8 cellular contexts compared by ENCODE assay signal in genomic region chr22:39556970-39557811, GRCh38. TPM values are rescaled to one million over a fixed set of nuclear protein-coding genes. Genes with fewer than 3 reads are reported as not detected.
DNase-seq lines count a peak whose midpoint lies in the region; ATAC-seq and TF ChIP-seq lines count a peak whose summit lies in the region.

No MANE protein-coding gene starts in this region.

- H2BK15ac ChIP-seq in mesenchymal stem cell (ENCODE audit: low read depth, poor library complexity, severe bottlenecking), result no peak overlapping the region

- peak overlapping the region; percentile 24 for H3K4me3 Mint-ChIP-seq in activated naive CD8-positive, alpha-beta T cell treated with anti-CD3 and anti-CD28 coated beads, Interleukin-2, amount 10 ng/mL, durations not matched to agents 7 days and 5 days

- no peak for TF ChIP-seq CTCF in thoracic aorta (IDR thresholded peaks at IDR 0.05)

- no peak overlapping the region for H3K9ac ChIP-seq in mesenchymal stem cell (ENCODE audit: low read length)

- H3K14ac ChIP-seq in mesenchymal stem cell (ENCODE audit: low read length in 2 of 2), result no peak overlapping the region

- ATAC-seq in activated naive CD8-positive, alpha-beta T cell treated with anti-CD3 and anti-CD28 coated beads, Interleukin-2, amount 10 ng/mL, durations not matched to agents 7 days and 5 days (ENCODE audit: low read depth), result peak; percentile 69
- ATAC-seq in thoracic aorta (ENCODE audit: insufficient number of reproducible peaks, low FRiP score, low read depth), result no peak

- H3K27ac Mint-ChIP-seq in activated naive CD8-positive, alpha-beta T cell treated with anti-CD3 and anti-CD28 coated beads, Interleukin-2, amount 10 ng/mL, durations not matched to agents 7 days and 5 days, result peak overlapping the region; percentile 9

- WGBS in mesenchymal stem cell, result 18% methylated on average over 24 of the region's 67 CpGs

- H3K27me3 ChIP-seq in mesenchymal stem cell (ENCODE audit: control insufficient read depth in 1 of 2, insufficient read depth in 1 of 2, low read length in 2 of 2), result peaks cover 80 to 82% of the 10 kb centered on the region in 2 experiments
- H3K27me3 ChIP-seq in thoracic aorta (replicated peaks; ENCODE audit: insufficient read depth), result peaks cover 9% of the 10 kb centered on the region

- no peaks in the 10 kb centered on the region for H3K36me3 Mint-ChIP-seq in activated naive CD8-positive, alpha-beta T cell treated with anti-CD3 and anti-CD28 coated beads, Interleukin-2, amount 10 ng/mL, durations not matched to agents 7 days and 5 days

- no peak overlapping the region for H4K91ac ChIP-seq in mesenchymal stem cell (ENCODE audit: low read length)

- no peaks in the 10 kb centered on the region for H3K4me1 Mint-ChIP-seq in activated naive CD8-positive, alpha-beta T cell treated with anti-CD3 and anti-CD28 coated beads, Interleukin-2, amount 10 ng/mL, durations not matched to agents 7 days and 5 days

- no peak overlapping the region for H3K4ac ChIP-seq in mesenchymal stem cell (ENCODE audit: low read depth in 1 of 2, low read length in 2 of 2)

- H3K4me1 ChIP-seq in mesenchymal stem cell (ENCODE audit: control insufficient read depth, insufficient read depth, low read depth, low read length) (peaks cover 15% of the 10 kb centered on the region), thoracic aorta (ENCODE audit: control insufficient read depth in 1 of 2, low read depth in 2 of 2) (peaks cover 6 to 7% of the 10 kb centered on the region in 2 donors)

- H3K4me2 ChIP-seq in mesenchymal stem cell (ENCODE audit: low read length, poor library complexity, severe bottlenecking), result peak overlapping the region; percentile 67

- H2BK5ac ChIP-seq in mesenchymal stem cell (ENCODE audit: low read depth, low read length, poor library complexity, severe bottlenecking), result no peak overlapping the region

- H3K9me3 ChIP-seq in mesenchymal stem cell (ENCODE audit: control insufficient read depth, low read length) (no peaks in the 10 kb centered on the region), thoracic aorta (no peaks in the 10 kb centered on the region)

- peak overlapping the region in 1 of 2 experiments; percentile 13 for H3K23ac ChIP-seq in mesenchymal stem cell (ENCODE audit: low read length in 2 of 2)

- H2BK120ac ChIP-seq in mesenchymal stem cell (ENCODE audit: low read depth, low read length), result no peak overlapping the region

- H3K27me3 Mint-ChIP-seq in activated naive CD8-positive, alpha-beta T cell treated with anti-CD3 and anti-CD28 coated beads, Interleukin-2, amount 10 ng/mL, durations not matched to agents 7 days and 5 days, result peaks cover 64% of the 10 kb centered on the region

- no peak overlapping the region for H4K8ac ChIP-seq in mesenchymal stem cell (ENCODE audit: low read length)

- H3K4me3 ChIP-seq in mesenchymal stem cell (ENCODE audit: insufficient read depth in 1 of 2, low read depth in 1 of 2, low read length in 2 of 2) (peak overlapping the region in 1 of 2 experiments; percentile 21), thoracic aorta (peak overlapping the region; percentile 58)

- no peak overlapping the region for H3K18ac ChIP-seq in mesenchymal stem cell (ENCODE audit: low read depth in 1 of 2, low read length in 2 of 2)

- H3K79me1 ChIP-seq in mesenchymal stem cell (replicated peaks; ENCODE audit: low read length, poor library complexity, severe bottlenecking), result no peaks in the 10 kb centered on the region

- POLR2A ChIA-PET in activated naive CD8-positive, alpha-beta T cell treated with anti-CD3 and anti-CD28 coated beads, Interleukin-2, amount 10 ng/mL, durations not matched to agents 7 days and 5 days (lab: Charles Lee), result no interaction called here

- H2AFZ ChIP-seq in mesenchymal stem cell (ENCODE audit: low read depth, low read length), result no peak overlapping the region

- no peak overlapping the region for H2AK5ac ChIP-seq in mesenchymal stem cell (ENCODE audit: low read length, severe bottlenecking)

- no peaks in the 10 kb centered on the region for H3K36me3 ChIP-seq in mesenchymal stem cell (ENCODE audit: control insufficient read depth in 1 of 2, insufficient read depth in 2 of 2, low read depth in 1 of 2, low read length in 2 of 2)
- H3K36me3 ChIP-seq in thoracic aorta, result no peaks in the 10 kb centered on the region

- DNase-seq in AG20443 (ENCODE audit: low spot score) (peak; percentile 43), NCI-H2171 treated with DMSO at 0.1 percent for 48 hours (lab: John Stamatoyannopoulos, UW) (peak; percentile 47), mesenchymal stem cell (peak; percentile 16), thoracic aorta (ENCODE audit: low spot score) (no peak), SHP77 treated with DMSO at 0.1 percent for 48 hours (lab: John Stamatoyannopoulos, UW) (no peak), NOMO-1 treated with dmso at 0.1 percent for 144 hours (lab: John Stamatoyannopoulos, UW; ENCODE audit: unreplicated experiment) (no peak), AML-193 (lab: John Stamatoyannopoulos, UW) (no peak)
- DNase-seq in activated naive CD8-positive, alpha-beta T cell treated with anti-CD3 and anti-CD28 coated beads, Interleukin-2, amount 10 ng/mL, durations not matched to agents 7 days and 5 days, result peak; percentile 63

- no peaks in the 10 kb centered on the region for H3K9me3 Mint-ChIP-seq in activated naive CD8-positive, alpha-beta T cell treated with anti-CD3 and anti-CD28 coated beads, Interleukin-2, amount 10 ng/mL, durations not matched to agents 7 days and 5 days

- no peak overlapping the region for H2BK12ac ChIP-seq in mesenchymal stem cell (ENCODE audit: low read length in 2 of 2)

- H3K27ac ChIP-seq in mesenchymal stem cell (ENCODE audit: low read length, poor library complexity, severe bottlenecking) (no peak overlapping the region), thoracic aorta (no peak overlapping the region)

RNA-seq across cellular contexts. Expression of gene CACNA1I, which starts 13.4 kb away (rescaled TPM):
- total RNA-seq in activated naive CD8-positive, alpha-beta T cell treated with anti-CD3 and anti-CD28 coated beads, Interleukin-2, amount 10 ng/mL, durations not matched to agents 7 days and 5 days, result 10 to 100 TPM; 17.3 to 19.0 TPM
- under 0.01 TPM for polyA plus RNA-seq in mesenchymal stem cell (2013, experiment 1 of 2)
- 0.01 TPM for polyA plus RNA-seq in mesenchymal stem cell (2013, experiment 2 of 2)
- total RNA-seq in thoracic aorta, result under 1 TPM; 0.14 to 0.21 TPM

RNA-seq across cellular contexts. Expression of gene RPS19BP1, which starts 24.6 kb away (rescaled TPM):
- total RNA-seq in activated naive CD8-positive, alpha-beta T cell treated with anti-CD3 and anti-CD28 coated beads, Interleukin-2, amount 10 ng/mL, durations not matched to agents 7 days and 5 days, result 10 to 100 TPM; 66.5 to 71.4 TPM
- 59.9 TPM for polyA plus RNA-seq in mesenchymal stem cell (2013, experiment 1 of 2)
- 59.6 TPM for polyA plus RNA-seq in mesenchymal stem cell (2013, experiment 2 of 2)
- 10 to 100 TPM; 77.7 to 89.6 TPM for total RNA-seq in thoracic aorta

RNA-seq across cellular contexts. Expression of gene ATF4, which starts 36.8 kb away (rescaled TPM):
- 100 to 1,000 TPM; 413 to 424 TPM for total RNA-seq in activated naive CD8-positive, alpha-beta T cell treated with anti-CD3 and anti-CD28 coated beads, Interleukin-2, amount 10 ng/mL, durations not matched to agents 7 days and 5 days
- polyA plus RNA-seq in mesenchymal stem cell (2013, experiment 1 of 2), result 513 TPM
- polyA plus RNA-seq in mesenchymal stem cell (2013, experiment 2 of 2), result 503 TPM
- 100 to 1,000 TPM; 301 to 320 TPM for total RNA-seq in thoracic aorta

RNA-seq across cellular contexts. Expression of gene MIEF1, which starts 55.1 kb away (rescaled TPM):
- 10 to 100 TPM; 33.9 to 40.0 TPM for total RNA-seq in activated naive CD8-positive, alpha-beta T cell treated with anti-CD3 and anti-CD28 coated beads, Interleukin-2, amount 10 ng/mL, durations not matched to agents 7 days and 5 days
- 19.0 TPM for polyA plus RNA-seq in mesenchymal stem cell (2013, experiment 1 of 2)
- polyA plus RNA-seq in mesenchymal stem cell (2013, experiment 2 of 2), result 19.9 TPM
- total RNA-seq in thoracic aorta, result 10 to 100 TPM; 18.8 to 36.9 TPM

Comparison
In these comparisons a context has a peak if more than half of its experiments do, and no peak if none do; other contexts are left out.
1. DNase-seq: peak in AG20443 (single experiment), NCI-H2171 treated with DMSO at 0.1 percent for 48 hours (single experiment), activated naive CD8-positive, alpha-beta T cell treated with anti-CD3 and anti-CD28 coated beads, Interleukin-2, amount 10 ng/mL, durations not matched to agents 7 days and 5 days (single experiment) and mesenchymal stem cell (single experiment); none in thoracic aorta (single experiment), SHP77 treated with DMSO at 0.1 percent for 48 hours (single experiment), NOMO-1 treated with dmso at 0.1 percent for 144 hours (single experiment) and AML-193 (0 of 2).
2. RNA of gene CACNA1I, which starts 13.4 kb away (total RNA-seq): 17.3 to 19.0 TPM in activated naive CD8-positive, alpha-beta T cell treated with anti-CD3 and anti-CD28 coated beads, Interleukin-2, amount 10 ng/mL, durations not matched to agents 7 days and 5 days; 0.14 to 0.21 TPM in thoracic aorta; every median in the first group is over 10 times any median in the second.